9 cellular contexts compared by ENCODE assay signal in genomic region chr3:9826815-9827574, GRCh38. TPM values are rescaled to one million over a fixed set of nuclear protein-coding genes. Genes with fewer than 3 reads are reported as not detected.
DNase-seq lines count a peak whose midpoint lies in the region; ATAC-seq, FAIRE-seq and TF ChIP-seq lines count a peak whose summit lies in the region.
"Had no signal": no experiment of that assay in that cellular context is flagged by ENCODE, and none has a peak within 500 bp of the region (broad histone marks: within the 10 kb centered on the region; RNA-seq: fewer than 3 reads in every experiment).

No MANE protein-coding gene starts in this region.

- CTCF ChIA-PET in activated naive CD4-positive, alpha-beta T cell treated with anti-CD3 and anti-CD28 coated beads, Interleukin-2, amount 10 ng/mL, durations not matched to agents 7 days and 5 days (lab: Charles Lee), result interaction anchor here (0.7 to 2.8 kb wide), 7 partner anchors 15 to 465 kb away, joined by 3 to 18 read pairs (median 3); partner anchors contain the start of genes CRELD1 and RPUSD3
- CTCF ChIA-PET in HepG2 (lab: Yijun Ruan, JAX; ENCODE audit: low intra/inter-chr PET ratio, low total read pairs), result no interaction called here

- H3K9me3 ChIP-seq in DOHH2 (ENCODE audit: control insufficient read depth, insufficient read depth, low read length), result no peaks in the 10 kb centered on the region
- H3K9me3 ChIP-seq in HepG2 (ENCODE audit: low read length), result no peaks in the 10 kb centered on the region

- peak overlapping the region; percentile 55 for H3K27ac Mint-ChIP-seq in activated naive CD4-positive, alpha-beta T cell treated with anti-CD3 and anti-CD28 coated beads, Interleukin-2, amount 10 ng/mL, durations not matched to agents 7 days and 5 days

- no peak for TF ChIP-seq POLR2A in HepG2 (IDR thresholded peaks at IDR 0.05; ENCODE audit: insufficient read depth in 1 of 2, low read depth in 2 of 2, low read length in 2 of 2)

- ATAC-seq in HepG2 (peak; percentile 86), HG02610 (IDR thresholded peaks at IDR 0.05; ENCODE audit: unreplicated experiment) (no peak), GM18870 (IDR thresholded peaks at IDR 0.05; ENCODE audit: unreplicated experiment) (no peak)

- H2AFZ ChIP-seq in KMS-11 (ENCODE audit: low read depth) (no peak overlapping the region), HepG2 (ENCODE audit: low read length) (no peak overlapping the region)

- H3K36me3 ChIP-seq in DOHH2 (ENCODE audit: control insufficient read depth, low read length) (peaks cover 10% of the 10 kb centered on the region; the same call in 1 of the 2 replicates), KMS-11 (ENCODE audit: insufficient read depth) (no peaks in the 10 kb centered on the region), HepG2 (replicated peaks in 1 of 2; ENCODE audit: control insufficient read depth in 1 of 2, insufficient read depth in 2 of 2, low read length in 2 of 2) (peaks cover 6% of the 10 kb centered on the region in 2 experiments; a peak in 3 of 5 replicates)

- 0 out of 2 replicates have a peak, but pooled peaks have one; percentile 36 for TF ChIP-seq RAD21 in HepG2 (CRISPR knock-in tag; IDR thresholded peaks at IDR 0.05)

- no peak for TF ChIP-seq EP300 in HepG2 (IDR thresholded peaks at IDR 0.05; ENCODE audit: low read depth in 2 of 2, low read length in 2 of 2)
- TF ChIP-seq EP300 in HepG2 (CRISPR knock-in tag; IDR thresholded peaks at IDR 0.05; ENCODE audit: borderline replicate concordance), result no peak

- H3K4me3 Mint-ChIP-seq in activated naive CD4-positive, alpha-beta T cell treated with anti-CD3 and anti-CD28 coated beads, Interleukin-2, amount 10 ng/mL, durations not matched to agents 7 days and 5 days, result no peak overlapping the region

- H3K27ac ChIP-seq in DOHH2 (ENCODE audit: low read depth, low read length) (no peak overlapping the region), KMS-11 (no peak overlapping the region), HepG2 (ENCODE audit: extremely low read length, insufficient read depth, low read length) (no peak overlapping the region)

- H3K4me1 ChIP-seq in DOHH2 (ENCODE audit: control insufficient read depth, low read length) (peaks cover 7% of the 10 kb centered on the region), KMS-11 (ENCODE audit: low read depth, poor library complexity, severe bottlenecking) (no peaks in the 10 kb centered on the region), HepG2 (ENCODE audit: insufficient read depth, low read length) (no peaks in the 10 kb centered on the region)

- H3K27me3 Mint-ChIP-seq in activated naive CD4-positive, alpha-beta T cell treated with anti-CD3 and anti-CD28 coated beads, Interleukin-2, amount 10 ng/mL, durations not matched to agents 7 days and 5 days, result no peaks in the 10 kb centered on the region

- H4K20me1 ChIP-seq in DOHH2 (ENCODE audit: control insufficient read depth, insufficient read depth, low read depth, low read length) (no peaks in the 10 kb centered on the region), KMS-11 (ENCODE audit: insufficient read depth) (no peaks in the 10 kb centered on the region), HepG2 (ENCODE audit: insufficient read depth, low read length) (no peaks in the 10 kb centered on the region)

- intact Hi-C loops in HepG2 (cut with micrococcal nuclease; ENCODE audit: unreplicated experiment), result no loop called here

- in situ Hi-C loops in HepG2 (cut with HindIII; ENCODE audit: extremely low pct_ligation_motif_present, low pct_unique_long_range_greater_than_20kb), result no loop called here

- H3K4me1 Mint-ChIP-seq in activated naive CD4-positive, alpha-beta T cell treated with anti-CD3 and anti-CD28 coated beads, Interleukin-2, amount 10 ng/mL, durations not matched to agents 7 days and 5 days, result peaks cover 3% of the 10 kb centered on the region

- no peaks in the 10 kb centered on the region for H3K9me2 ChIP-seq in DOHH2 (replicated peaks; ENCODE audit: control insufficient read depth, low read length)

- H3K79me2 ChIP-seq in DOHH2 (ENCODE audit: control insufficient read depth, low read length), result no peaks in the 10 kb centered on the region
- no peaks in the 10 kb centered on the region for H3K79me2 ChIP-seq in KMS-11 (ENCODE audit: insufficient read depth, low read depth)
- H3K79me2 ChIP-seq in HepG2 (ENCODE audit: insufficient read depth, low read length), result no peaks in the 10 kb centered on the region

- H3K27me3 ChIP-seq in DOHH2 (ENCODE audit: control insufficient read depth, low read length), result no peaks in the 10 kb centered on the region
- H3K27me3 ChIP-seq in KMS-11 (ENCODE audit: insufficient read depth, low read depth), result no peaks in the 10 kb centered on the region
- no peaks in the 10 kb centered on the region for H3K27me3 ChIP-seq in HepG2 (ENCODE audit: control insufficient read depth in 1 of 2, insufficient read depth in 2 of 2, low read length in 2 of 2)

- TF ChIP-seq CTCF in DOHH2 (IDR thresholded peaks at IDR 0.05; ENCODE audit: low read depth, low read length, poor library complexity, severe bottlenecking) (peak; percentile 68), KMS-11 (conservative IDR thresholded peaks at IDR 0.05; ENCODE audit: low read depth, low read length) (peak; percentile 38), HepG2 (CRISPR knock-in tag; IDR thresholded peaks at IDR 0.05) (peak; percentile 68)

- no peak overlapping the region for H3K4me3 ChIP-seq in DOHH2 (ENCODE audit: low read length)
- no peak overlapping the region for H3K4me3 ChIP-seq in KMS-11 (IDR thresholded peaks at IDR 0.05; ENCODE audit: insufficient read depth, low read depth, low read length)
- H3K4me3 ChIP-seq in HepG2 (replicated peaks in 1 of 3; ENCODE audit: insufficient read depth in 1 of 3, low read depth in 2 of 3, low read length in 3 of 3), result no peak overlapping the region

- FAIRE-seq in HepG2 (lab: Jason Lieb, UNC), result peak; percentile 50

- POLR2A ChIA-PET in HepG2 (lab: Yijun Ruan, JAX), result interaction anchor here (1.1 kb wide), 1 partner anchor 8 kb away, joined by 3 read pairs; no protein-coding TSS in a partner anchor

- H3K9ac ChIP-seq in KMS-11 (no peak overlapping the region), HepG2 (ENCODE audit: insufficient read depth, low read depth, low read length) (no peak overlapping the region)

- H3K36me3 Mint-ChIP-seq in activated naive CD4-positive, alpha-beta T cell treated with anti-CD3 and anti-CD28 coated beads, Interleukin-2, amount 10 ng/mL, durations not matched to agents 7 days and 5 days, result peaks cover 20% of the 10 kb centered on the region

- no TSS peak for BruUV-seq in HepG2 (replicated peaks; lab: Mats Ljungman, UMichigan)

- WGBS in HepG2 (ENCODE audit: low lambda C conversion rate), result 93% methylated on average over 20 of the region's 20 CpGs

- H3K4me2 ChIP-seq in DOHH2 (ENCODE audit: low read length) (no peak overlapping the region), KMS-11 (no peak overlapping the region), HepG2 (ENCODE audit: low read depth, low read length) (no peak overlapping the region)

- peak; percentile 46 for DNase-seq in activated naive CD4-positive, alpha-beta T cell treated with anti-CD3 and anti-CD28 coated beads, Interleukin-2, amount 10 ng/mL, durations not matched to agents 7 days and 5 days
- peak; percentile 29 for DNase-seq in HepG2 (ENCODE audit: low spot score)
- DNase-seq in NCI-H446 (lab: John Stamatoyannopoulos, UW), result no peak
- no peak for DNase-seq in activated gamma-delta T cell (lab: John Stamatoyannopoulos, UW)

- no peaks in the 10 kb centered on the region for H3F3A ChIP-seq in DOHH2 (ENCODE audit: control insufficient read depth, insufficient read depth)

- no peaks in the 10 kb centered on the region for H3K9me3 Mint-ChIP-seq in activated naive CD4-positive, alpha-beta T cell treated with anti-CD3 and anti-CD28 coated beads, Interleukin-2, amount 10 ng/mL, durations not matched to agents 7 days and 5 days

RNA-seq across cellular contexts. Expression of gene RPUSD3, which starts 16.8 kb away (rescaled TPM):
- 30.3 and 32.1 TPM in 2 replicates for total RNA-seq in HepG2 (2016; rRNA removed; fragmentation: Illumina TruSeq; extraction: Trizol)
- total RNA-seq in HepG2 (2016; cell fraction: cytosol; rRNA removed; fragmentation: Illumina TruSeq; extraction: Trizol; ENCODE audit: low read depth), result 19.4 and 22.8 TPM in 2 replicates
- total RNA-seq in HepG2 (2016; cell fraction: insoluble cytoplasmic fraction; rRNA removed; fragmentation: Illumina TruSeq; extraction: Trizol), result 31.0 and 32.4 TPM in 2 replicates
- total RNA-seq in HepG2 (2016; cell fraction: membrane; rRNA removed; fragmentation: Illumina TruSeq; extraction: Trizol), result 23.0 and 24.2 TPM in 2 replicates
- total RNA-seq in HepG2 (2016; cell fraction: nucleus; rRNA removed; fragmentation: Illumina TruSeq; extraction: Trizol), result 15.6 and 16.2 TPM in 2 replicates
- polyA plus RNA-seq in HepG2 (2011; rRNA removed), result 48.7 and 55.5 TPM in 2 replicates
- 24.5 and 32.1 TPM in 2 replicates for polyA plus RNA-seq in HepG2 (2011; cell fraction: cytosol; rRNA removed)
- polyA plus RNA-seq in HepG2 (2011; cell fraction: nucleus; rRNA removed), result 33.9 and 36.3 TPM in 2 replicates
- polyA plus RNA-seq in HepG2 (2012), result 23.0 and 27.6 TPM in 2 replicates
- polyA plus RNA-seq in HepG2 (2016; cell fraction: cytosol; fragmentation: Illumina TruSeq; extraction: Trizol; ENCODE audit: low read depth), result 12.3 and 13.4 TPM in 2 replicates
- 42.6 and 42.9 TPM in 2 replicates for polyA plus RNA-seq in HepG2 (2016; cell fraction: insoluble cytoplasmic fraction; fragmentation: Illumina TruSeq; extraction: Trizol; ENCODE audit: low read depth)
- polyA plus RNA-seq in HepG2 (2016; cell fraction: membrane; fragmentation: Illumina TruSeq; extraction: Trizol; ENCODE audit: low read depth), result 17.8 TPM in 2 replicates
- polyA plus RNA-seq in HepG2 (2016; cell fraction: nucleus; fragmentation: Illumina TruSeq; extraction: Trizol; ENCODE audit: insufficient read depth, low read depth), result 39.3 and 39.8 TPM in 2 replicates
- polyA minus RNA-seq in HepG2 (2011; rRNA and poly(A)+ RNA removed; ENCODE audit: low replicate concordance), result 49.6 and 51.5 TPM in 2 replicates
- 11.9 and 14.9 TPM in 2 replicates for polyA minus RNA-seq in HepG2 (2011; cell fraction: cytosol; rRNA and poly(A)+ RNA removed)
- polyA minus RNA-seq in HepG2 (2011; cell fraction: nucleus; rRNA and poly(A)+ RNA removed), result 5.7 and 11.1 TPM in 2 replicates

RNA-seq across cellular contexts. Expression of gene TTLL3, which starts 16.9 kb away (rescaled TPM):
- 1.9 and 9.5 TPM in 2 replicates for total RNA-seq in HepG2 (2016; rRNA removed; fragmentation: Illumina TruSeq; extraction: Trizol)
- total RNA-seq in HepG2 (2016; cell fraction: cytosol; rRNA removed; fragmentation: Illumina TruSeq; extraction: Trizol; ENCODE audit: low read depth), result 2.5 and 4.8 TPM in 2 replicates
- total RNA-seq in HepG2 (2016; cell fraction: insoluble cytoplasmic fraction; rRNA removed; fragmentation: Illumina TruSeq; extraction: Trizol), result 3.0 and 10.9 TPM in 2 replicates
- 2.5 and 4.3 TPM in 2 replicates for total RNA-seq in HepG2 (2016; cell fraction: membrane; rRNA removed; fragmentation: Illumina TruSeq; extraction: Trizol)
- 18.5 and 22.1 TPM in 2 replicates for total RNA-seq in HepG2 (2016; cell fraction: nucleus; rRNA removed; fragmentation: Illumina TruSeq; extraction: Trizol)
- polyA plus RNA-seq in HepG2 (2011; rRNA removed), result 51.2 and 59.3 TPM in 2 replicates
- 10.0 and 13.7 TPM in 2 replicates for polyA plus RNA-seq in HepG2 (2011; cell fraction: cytosol; rRNA removed)
- 463 and 502 TPM in 2 replicates for polyA plus RNA-seq in HepG2 (2011; cell fraction: nucleus; rRNA removed)
- 30.3 and 36.9 TPM in 2 replicates for polyA plus RNA-seq in HepG2 (2012)
- 0.27 and 0.43 TPM in 2 replicates for polyA plus RNA-seq in HepG2 (2016; cell fraction: cytosol; fragmentation: Illumina TruSeq; extraction: Trizol; ENCODE audit: low read depth)
- 2.5 and 2.6 TPM in 2 replicates for polyA plus RNA-seq in HepG2 (2016; cell fraction: insoluble cytoplasmic fraction; fragmentation: Illumina TruSeq; extraction: Trizol; ENCODE audit: low read depth)
- 0.88 and 2.6 TPM in 2 replicates for polyA plus RNA-seq in HepG2 (2016; cell fraction: membrane; fragmentation: Illumina TruSeq; extraction: Trizol; ENCODE audit: low read depth)
- 92.7 and 95.3 TPM in 2 replicates for polyA plus RNA-seq in HepG2 (2016; cell fraction: nucleus; fragmentation: Illumina TruSeq; extraction: Trizol; ENCODE audit: insufficient read depth, low read depth)
- polyA minus RNA-seq in HepG2 (2011; rRNA and poly(A)+ RNA removed; ENCODE audit: low replicate concordance), result 42.0 and 56.1 TPM in 2 replicates
- 3.3 and 3.7 TPM in 2 replicates for polyA minus RNA-seq in HepG2 (2011; cell fraction: cytosol; rRNA and poly(A)+ RNA removed)
- 83.4 and 89.9 TPM in 2 replicates for polyA minus RNA-seq in HepG2 (2011; cell fraction: nucleus; rRNA and poly(A)+ RNA removed)

RNA-seq across cellular contexts. Expression of gene ARPC4, which starts 34.1 kb away (rescaled TPM):
- total RNA-seq in HepG2 (2016; rRNA removed; fragmentation: Illumina TruSeq; extraction: Trizol), result 73.9 and 83.6 TPM in 2 replicates
- total RNA-seq in HepG2 (2016; cell fraction: cytosol; rRNA removed; fragmentation: Illumina TruSeq; extraction: Trizol; ENCODE audit: low read depth), result 33.6 and 36.2 TPM in 2 replicates
- total RNA-seq in HepG2 (2016; cell fraction: insoluble cytoplasmic fraction; rRNA removed; fragmentation: Illumina TruSeq; extraction: Trizol), result 70.0 and 87.2 TPM in 2 replicates
- total RNA-seq in HepG2 (2016; cell fraction: membrane; rRNA removed; fragmentation: Illumina TruSeq; extraction: Trizol), result 53.3 and 56.0 TPM in 2 replicates
- 59.7 and 66.4 TPM in 2 replicates for total RNA-seq in HepG2 (2016; cell fraction: nucleus; rRNA removed; fragmentation: Illumina TruSeq; extraction: Trizol)
- 27.2 and 30.1 TPM in 2 replicates for polyA plus RNA-seq in HepG2 (2011; rRNA removed)
- 38.6 and 40.7 TPM in 2 replicates for polyA plus RNA-seq in HepG2 (2011; cell fraction: cytosol; rRNA removed)
- 29.3 and 34.8 TPM in 2 replicates for polyA plus RNA-seq in HepG2 (2011; cell fraction: nucleus; rRNA removed)
- polyA plus RNA-seq in HepG2 (2012), result 27.0 and 41.3 TPM in 2 replicates
- 28.3 and 37.9 TPM in 2 replicates for polyA plus RNA-seq in HepG2 (2016; cell fraction: cytosol; fragmentation: Illumina TruSeq; extraction: Trizol; ENCODE audit: low read depth)
- 75.5 and 85.0 TPM in 2 replicates for polyA plus RNA-seq in HepG2 (2016; cell fraction: insoluble cytoplasmic fraction; fragmentation: Illumina TruSeq; extraction: Trizol; ENCODE audit: low read depth)
- polyA plus RNA-seq in HepG2 (2016; cell fraction: membrane; fragmentation: Illumina TruSeq; extraction: Trizol; ENCODE audit: low read depth), result 43.0 TPM in 2 replicates
- 75.8 and 91.3 TPM in 2 replicates for polyA plus RNA-seq in HepG2 (2016; cell fraction: nucleus; fragmentation: Illumina TruSeq; extraction: Trizol; ENCODE audit: insufficient read depth, low read depth)
- 36.5 and 108 TPM in 2 replicates for polyA minus RNA-seq in HepG2 (2011; rRNA and poly(A)+ RNA removed; ENCODE audit: low replicate concordance)
- 34.9 and 44.1 TPM in 2 replicates for polyA minus RNA-seq in HepG2 (2011; cell fraction: cytosol; rRNA and poly(A)+ RNA removed)
- polyA minus RNA-seq in HepG2 (2011; cell fraction: nucleus; rRNA and poly(A)+ RNA removed), result 62.7 and 78.3 TPM in 2 replicates

RNA-seq across cellular contexts. Expression of gene TADA3, which starts 34.7 kb away (rescaled TPM):
- total RNA-seq in HepG2 (2016; rRNA removed; fragmentation: Illumina TruSeq; extraction: Trizol), result 37.1 and 43.3 TPM in 2 replicates
- 40.6 and 44.9 TPM in 2 replicates for total RNA-seq in HepG2 (2016; cell fraction: cytosol; rRNA removed; fragmentation: Illumina TruSeq; extraction: Trizol; ENCODE audit: low read depth)
- total RNA-seq in HepG2 (2016; cell fraction: insoluble cytoplasmic fraction; rRNA removed; fragmentation: Illumina TruSeq; extraction: Trizol), result 36.0 and 42.7 TPM in 2 replicates
- 75.9 and 78.8 TPM in 2 replicates for total RNA-seq in HepG2 (2016; cell fraction: membrane; rRNA removed; fragmentation: Illumina TruSeq; extraction: Trizol)
- total RNA-seq in HepG2 (2016; cell fraction: nucleus; rRNA removed; fragmentation: Illumina TruSeq; extraction: Trizol), result 19.3 and 22.3 TPM in 2 replicates
- 32.1 and 34.4 TPM in 2 replicates for polyA plus RNA-seq in HepG2 (2011; rRNA removed)
- 33.5 and 41.6 TPM in 2 replicates for polyA plus RNA-seq in HepG2 (2011; cell fraction: cytosol; rRNA removed)
- polyA plus RNA-seq in HepG2 (2011; cell fraction: nucleus; rRNA removed), result 31.8 and 32.8 TPM in 2 replicates
- 29.5 and 31.4 TPM in 2 replicates for polyA plus RNA-seq in HepG2 (2012)
- polyA plus RNA-seq in HepG2 (2016; cell fraction: cytosol; fragmentation: Illumina TruSeq; extraction: Trizol; ENCODE audit: low read depth), result 76.9 and 79.2 TPM in 2 replicates
- 59.1 and 65.5 TPM in 2 replicates for polyA plus RNA-seq in HepG2 (2016; cell fraction: insoluble cytoplasmic fraction; fragmentation: Illumina TruSeq; extraction: Trizol; ENCODE audit: low read depth)
- polyA plus RNA-seq in HepG2 (2016; cell fraction: membrane; fragmentation: Illumina TruSeq; extraction: Trizol; ENCODE audit: low read depth), result 95.4 and 101 TPM in 2 replicates
- 46.7 and 52.3 TPM in 2 replicates for polyA plus RNA-seq in HepG2 (2016; cell fraction: nucleus; fragmentation: Illumina TruSeq; extraction: Trizol; ENCODE audit: insufficient read depth, low read depth)
- 35.7 and 37.3 TPM in 2 replicates for polyA minus RNA-seq in HepG2 (2011; rRNA and poly(A)+ RNA removed; ENCODE audit: low replicate concordance)
- 27.4 and 29.7 TPM in 2 replicates for polyA minus RNA-seq in HepG2 (2011; cell fraction: cytosol; rRNA and poly(A)+ RNA removed)
- polyA minus RNA-seq in HepG2 (2011; cell fraction: nucleus; rRNA and poly(A)+ RNA removed), result 12.6 and 14.8 TPM in 2 replicates

RNA-seq across cellular contexts. Expression of gene CIDEC, which starts 53.1 kb away (rescaled TPM):
- 2.5 and 2.8 TPM in 2 replicates for total RNA-seq in HepG2 (2016; rRNA removed; fragmentation: Illumina TruSeq; extraction: Trizol)
- 0.71 and 0.79 TPM in 2 replicates for total RNA-seq in HepG2 (2016; cell fraction: cytosol; rRNA removed; fragmentation: Illumina TruSeq; extraction: Trizol; ENCODE audit: low read depth)
- 2.8 and 3.0 TPM in 2 replicates for total RNA-seq in HepG2 (2016; cell fraction: insoluble cytoplasmic fraction; rRNA removed; fragmentation: Illumina TruSeq; extraction: Trizol)
- total RNA-seq in HepG2 (2016; cell fraction: membrane; rRNA removed; fragmentation: Illumina TruSeq; extraction: Trizol), result 1.1 TPM in 2 replicates
- total RNA-seq in HepG2 (2016; cell fraction: nucleus; rRNA removed; fragmentation: Illumina TruSeq; extraction: Trizol), result 1.1 and 1.7 TPM in 2 replicates
- polyA plus RNA-seq in HepG2 (2011; rRNA removed), result 10.4 and 19.6 TPM in 2 replicates
- polyA plus RNA-seq in HepG2 (2011; cell fraction: cytosol; rRNA removed), result 11.0 and 15.5 TPM in 2 replicates
- polyA plus RNA-seq in HepG2 (2011; cell fraction: nucleus; rRNA removed), result 4.8 and 7.9 TPM in 2 replicates
- 9.7 and 16.5 TPM in 2 replicates for polyA plus RNA-seq in HepG2 (2012)
- 0.90 and 1.2 TPM in 2 replicates for polyA plus RNA-seq in HepG2 (2016; cell fraction: cytosol; fragmentation: Illumina TruSeq; extraction: Trizol; ENCODE audit: low read depth)
- polyA plus RNA-seq in HepG2 (2016; cell fraction: insoluble cytoplasmic fraction; fragmentation: Illumina TruSeq; extraction: Trizol; ENCODE audit: low read depth), result 4.1 and 5.5 TPM in 2 replicates
- polyA plus RNA-seq in HepG2 (2016; cell fraction: membrane; fragmentation: Illumina TruSeq; extraction: Trizol; ENCODE audit: low read depth), result 1.00 and 1.2 TPM in 2 replicates
- 1.8 and 2.8 TPM in 2 replicates for polyA plus RNA-seq in HepG2 (2016; cell fraction: nucleus; fragmentation: Illumina TruSeq; extraction: Trizol; ENCODE audit: insufficient read depth, low read depth)
- polyA minus RNA-seq in HepG2 (2011; rRNA and poly(A)+ RNA removed; ENCODE audit: low replicate concordance), result 9.9 TPM in 1 of 2 replicates, not detected in the other
- polyA minus RNA-seq in HepG2 (2011; cell fraction: cytosol; rRNA and poly(A)+ RNA removed), result 3.8 and 7.9 TPM in 2 replicates
- polyA minus RNA-seq in HepG2 (2011; cell fraction: nucleus; rRNA and poly(A)+ RNA removed), result 2.4 and 5.2 TPM in 2 replicates
- total RNA-seq: dermis microvascular lymphatic vessel endothelial cell had no signal

Comparison
In these comparisons a context has a peak if more than half of its experiments do, and no peak if none do; other contexts are left out.
1. DNase-seq: peak in activated naive CD4-positive, alpha-beta T cell treated with anti-CD3 and anti-CD28 coated beads, Interleukin-2, amount 10 ng/mL, durations not matched to agents 7 days and 5 days (single experiment) and HepG2 (single experiment); none in NCI-H446 (0 of 2) and activated gamma-delta T cell (single experiment).
2. Peak in every context shown above with its lines, with median percentiles within 50 percentile points of each other: CTCF ChIP-seq.